In the genomic region with DNA sequence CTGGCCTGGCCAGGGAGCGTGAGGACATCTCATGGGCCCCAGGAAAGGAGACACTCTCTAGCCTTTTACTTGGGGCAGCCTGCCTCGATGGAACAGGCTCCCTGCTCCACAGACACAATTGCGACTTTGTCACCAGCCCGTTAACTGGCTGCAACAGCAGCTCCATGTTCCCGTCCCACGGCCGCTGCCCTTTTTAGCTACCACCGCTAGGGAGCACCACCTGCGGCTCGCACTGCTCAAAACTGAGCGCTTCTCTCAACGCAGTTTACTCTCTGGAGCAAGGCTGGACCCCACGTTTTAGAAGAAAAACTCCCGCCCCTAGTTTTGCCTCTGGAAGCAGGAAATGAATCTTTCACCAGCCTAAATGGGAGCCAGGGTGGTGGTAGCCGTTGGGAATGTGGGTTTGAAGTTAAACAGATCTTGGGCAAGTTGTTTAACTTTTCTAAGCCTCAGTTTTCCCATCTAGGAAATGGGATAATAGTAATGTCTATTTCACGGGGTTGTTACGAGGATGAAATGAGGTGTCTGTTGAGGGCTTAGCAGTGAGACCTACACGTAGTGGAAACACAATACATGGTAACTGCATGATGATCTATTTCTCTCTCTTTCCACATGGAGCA, we compare ENCODE assay signal across 1 cellular context.
TF ChIP-seq lines count a peak whose summit lies in the region.

No MANE protein-coding gene starts in this region.

TF ChIP-seq in H1, 55 proteins besides CTCF, POLR2A, EP300 and RAD21 (continued from another document):
- TF ChIP-seq HDAC6 (IDR thresholded peaks at IDR 0.05; ENCODE audit: low read depth, low read length) = no peak
